Comparison of ENCODE assay signal across 9 cellular contexts in the genomic region with DNA sequence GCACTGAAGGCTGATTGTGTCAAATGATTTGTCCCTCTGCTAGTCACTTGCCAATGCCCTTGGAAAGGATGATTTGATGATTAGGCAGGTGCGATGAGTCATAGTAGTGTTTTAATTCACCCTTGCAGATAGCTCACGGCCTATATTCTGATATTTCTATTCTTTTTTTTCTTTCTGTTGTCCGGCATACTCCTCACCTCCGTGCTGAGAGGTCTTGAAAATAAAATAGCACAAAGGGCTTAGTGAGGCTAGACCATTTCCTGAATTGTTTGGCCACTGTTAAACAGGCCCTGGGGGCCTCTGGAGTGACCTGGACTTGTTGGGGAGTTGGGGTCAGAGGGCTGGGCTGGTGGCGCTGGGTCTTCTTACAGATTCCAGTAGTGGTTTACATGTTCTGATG.
DNase-seq lines count a peak whose midpoint lies in the region; ATAC-seq and TF ChIP-seq lines count a peak whose summit lies in the region.
"Had no signal": no experiment of that assay in that cellular context is flagged by ENCODE, and none has a peak within 500 bp of the region (broad histone marks: within the 10 kb centered on the region; RNA-seq: fewer than 3 reads in every experiment).

No MANE protein-coding gene starts in this region.

- peak overlapping the region; percentile 27 for H3K27ac ChIP-seq in CD4-positive, alpha-beta memory T cell (ENCODE audit: low read depth, low read length)
- peak overlapping the region; percentile 89 to 99 (median 97) for H3K27ac ChIP-seq in esophagus squamous epithelium

- peak overlapping the region in 7 of 8 donors; percentile 75 to 86 (median 83) for H3K4me3 Mint-ChIP-seq in CD4-positive, alpha-beta memory T cell
- peak overlapping the region; percentile 49 to 70 (median 51) for H3K4me3 Mint-ChIP-seq in T-cell
- H3K4me3 Mint-ChIP-seq in progenitor cell of endocrine pancreas (ENCODE audit: low read depth) = no peak overlapping the region
- H3K4me3 Mint-ChIP-seq: WTC11 had no signal

- TF ChIP-seq POLR2A in esophagus squamous epithelium (IDR thresholded peaks at IDR 0.05) = no peak

- H3K4me3 ChIP-seq in CD4-positive, alpha-beta memory T cell (ENCODE audit: low read length in 2 of 2) = peak overlapping the region in 1 of 2 donors; percentile 26
- H3K4me3 ChIP-seq in esophagus squamous epithelium = peak overlapping the region in 1 of 4 donors; percentile 34

- peaks cover 56 to 87% (median 71%) of the 10 kb centered on the region in 4 donors for H3K4me1 Mint-ChIP-seq in CD4-positive, alpha-beta memory T cell
- H3K4me1 Mint-ChIP-seq in T-cell = peaks cover 77 to 83% (median 80%) of the 10 kb centered on the region in 3 donors
- H3K4me1 Mint-ChIP-seq in progenitor cell of endocrine pancreas (ENCODE audit: low read depth) = peaks cover 18% of the 10 kb centered on the region

- no peak for ATAC-seq in T-cell (replicated peaks in 1 of 4)
- ATAC-seq in HG03469 (IDR thresholded peaks at IDR 0.05; ENCODE audit: unreplicated experiment) = no peak

- H3K36me3 ChIP-seq in CD4-positive, alpha-beta memory T cell (ENCODE audit: insufficient read depth, low read length) = no peaks in the 10 kb centered on the region
- H3K36me3 ChIP-seq in esophagus squamous epithelium = peaks cover 0 to 33% (median 0%) of the 10 kb centered on the region in 3 donors

- H3K27ac Mint-ChIP-seq in CD4-positive, alpha-beta memory T cell = peak overlapping the region; percentile 90 to 96 (median 95)
- H3K27ac Mint-ChIP-seq in T-cell = peak overlapping the region; percentile 86 to 93
- H3K27ac Mint-ChIP-seq in progenitor cell of endocrine pancreas = peak overlapping the region; percentile 29

- no peak for TF ChIP-seq CTCF in esophagus squamous epithelium (IDR thresholded peaks at IDR 0.05)
- no peak for TF ChIP-seq CTCF in progenitor cell of endocrine pancreas (IDR thresholded peaks at IDR 0.05; ENCODE audit: unreplicated experiment)
- TF ChIP-seq CTCF in GM10266 (IDR thresholded peaks at IDR 0.05; ENCODE audit: control insufficient read depth, insufficient read depth, low read depth, missing control alignments) = no peak

- CTCF ChIA-PET in CD4-positive, alpha-beta memory T cell (lab: Charles Lee; ENCODE audit: partially characterized antibody) = interaction anchor here (0.6 to 5.2 kb wide), 13 partner anchors 10 to 166 kb away, joined by 3 to 38 read pairs (median 5); no protein-coding TSS in a partner anchor
- CTCF ChIA-PET in T-cell (lab: Charles Lee) = interaction anchor here (0.6 to 1.3 kb wide), 7 partner anchors 13 to 181 kb away, joined by 3 to 5 read pairs (median 3); a partner anchor contains a TSS

- H3K4me1 ChIP-seq in CD4-positive, alpha-beta memory T cell (ENCODE audit: insufficient read depth, low read length) = peaks cover 57% of the 10 kb centered on the region
- H3K4me1 ChIP-seq in esophagus squamous epithelium = peaks cover 82 to 98% (median 83%) of the 10 kb centered on the region in 3 donors

- no peaks in the 10 kb centered on the region for H3K9me3 ChIP-seq in CD4-positive, alpha-beta memory T cell (ENCODE audit: control insufficient read depth in 1 of 2, low read length in 2 of 2)
- no peaks in the 10 kb centered on the region for H3K9me3 ChIP-seq in esophagus squamous epithelium

- intact Hi-C loops in CD4-positive, alpha-beta memory T cell (cut with micrococcal nuclease) = no loop called here
- intact Hi-C loops in esophagus squamous epithelium (cut with DNase I) = no loop called here

- H3K9me3 Mint-ChIP-seq in CD4-positive, alpha-beta memory T cell = no peaks in the 10 kb centered on the region
- no peaks in the 10 kb centered on the region for H3K9me3 Mint-ChIP-seq in T-cell
- H3K9me3 Mint-ChIP-seq in progenitor cell of endocrine pancreas (ENCODE audit: low read depth) = no peaks in the 10 kb centered on the region
- H3K9me3 Mint-ChIP-seq: WTC11 had no signal

- DNase-seq in CD4-positive, alpha-beta memory T cell = peak in 1 of 5 donors; percentile 40
- no peak for DNase-seq in T-cell
- no peak for DNase-seq in esophagus squamous epithelium (lab: John Stamatoyannopoulos, UW)
- DNase-seq in progenitor cell of endocrine pancreas (ENCODE audit: low spot score, unreplicated experiment) = no peak
- DNase-seq in NOMO-1 treated with dmso at 0.1 percent for 144 hours (lab: John Stamatoyannopoulos, UW; ENCODE audit: unreplicated experiment) = no peak
- DNase-seq in GM10266 (ENCODE audit: extremely low spot score) = no peak
- DNase-seq in NCI-H748 treated with DMSO at 0.1 percent for 48 hours (lab: John Stamatoyannopoulos, UW) = no peak

- H3K36me3 Mint-ChIP-seq in CD4-positive, alpha-beta memory T cell = peaks cover 0 to 3% of the 10 kb centered on the region in 2 donors
- H3K36me3 Mint-ChIP-seq in T-cell (no peaks in the 10 kb centered on the region), progenitor cell of endocrine pancreas (ENCODE audit: insufficient read depth) (peaks cover 3% of the 10 kb centered on the region)
- H3K36me3 Mint-ChIP-seq: WTC11 had no signal

- 19 to 29% methylated on average over 4 to 5 of the region's 5 CpGs for WGBS in esophagus squamous epithelium, 2 donors

- POLR2A ChIA-PET in CD4-positive, alpha-beta memory T cell (lab: Charles Lee; ENCODE audit: partially characterized antibody) = interaction anchor here (0.5 to 9.3 kb wide), 26 partner anchors 7 to 348 kb away, joined by 3 to 126 read pairs (median 5); a partner anchor contains a TSS
- POLR2A ChIA-PET in T-cell (lab: Charles Lee) = interaction anchor here in 1 of 2 donors (1.1 kb wide), 1 partner anchor 10 kb away, joined by 4 read pairs; no protein-coding TSS in a partner anchor

- H3K27me3 ChIP-seq in CD4-positive, alpha-beta memory T cell (ENCODE audit: insufficient read depth, low read length) = no peaks in the 10 kb centered on the region
- peaks cover 0 to 7% (median 0%) of the 10 kb centered on the region in 4 donors for H3K27me3 ChIP-seq in esophagus squamous epithelium

- no peaks in the 10 kb centered on the region for H3K27me3 Mint-ChIP-seq in CD4-positive, alpha-beta memory T cell
- no peaks in the 10 kb centered on the region for H3K27me3 Mint-ChIP-seq in T-cell
- no peaks in the 10 kb centered on the region for H3K27me3 Mint-ChIP-seq in progenitor cell of endocrine pancreas

Comparison
In these comparisons a context has a peak if more than half of its experiments do, and no peak if none do; other contexts are left out.
1. H3K27ac Mint-ChIP-seq: peak in every context shown above with its lines; median percentile 95 in CD4-positive, alpha-beta memory T cell; 90 in T-cell; 29 in progenitor cell of endocrine pancreas.